Comparison of ENCODE assay signal across 27 cellular contexts in genomic region chr10:3702569-3702968, GRCh38.
"Had no signal": no experiment of that assay in that cellular context is flagged by ENCODE, and none has a peak within 500 bp of the region (broad histone marks: within the 10 kb centered on the region; RNA-seq: fewer than 3 reads in every experiment).

No MANE protein-coding gene starts in this region.

- H3K9me3 ChIP-seq: ascending aorta, esophagus muscularis mucosa, spleen, testis, upper lobe of left lung had no signal

- H3K4me3 ChIP-seq: ascending aorta, esophagus muscularis mucosa, hepatocyte, neural progenitor cell, spleen, testis, upper lobe of left lung had no signal

- ATAC-seq: activated CD4-positive, alpha-beta T cell treated with anti-CD3 and anti-CD28 coated beads for 36 hours; activated naive CD4-positive, alpha-beta T cell treated with anti-CD3 and anti-CD28 coated beads, Interleukin-2, amount 50 U/mL, for 72 hours; activated T-helper 17 cell treated with anti-CD3 and anti-CD28 coated beads, Interleukin-2, amount 50 U/mL, for 72 hours; left ventricle myocardium superior; naive thymus-derived CD8-positive, alpha-beta T cell had no signal

- H3K4me1 ChIP-seq: ascending aorta, neural progenitor cell, spleen, testis, upper lobe of left lung had no signal

- H3K27ac ChIP-seq: ascending aorta, brain microvascular endothelial cell, esophagus muscularis mucosa, hepatocyte, neural progenitor cell, spleen, testis, upper lobe of left lung had no signal

- H3K36me3 ChIP-seq: ascending aorta, brain microvascular endothelial cell, esophagus muscularis mucosa, neural progenitor cell, spleen, upper lobe of left lung had no signal

- DNase-seq: activated B cell treated with CpG ODN at 0.5 μM for 24 hours; activated CD4-positive, alpha-beta T cell treated with anti-CD3 and anti-CD28 coated beads for 36 hours; activated CD4-positive, alpha-beta T cell treated with anti-CD3 and anti-CD28 coated beads, Interleukin-2, amount 50 U/mL, for 4 hours; activated CD8-positive, alpha-beta memory T cell treated with anti-CD3 and anti-CD28 coated beads for 24 hours; activated CD8-positive, alpha-beta memory T cell treated with anti-CD3 and anti-CD28 coated beads, Interleukin-2, amount 50 U/mL, for 4 hours; activated T-cell treated with anti-CD3 and anti-CD28 coated beads, Interleukin-2, amount 50 U/mL, for 24 hours; brain microvascular endothelial cell; central memory CD4-positive, alpha-beta T cell; dermis blood vessel endothelial cell; effector memory CD4-positive, alpha-beta T cell; glutamatergic neuron; immature natural killer cell; left ventricle myocardium superior; mammary epithelial cell; naive thymus-derived CD8-positive, alpha-beta T cell; spleen; stimulated activated CD4-positive, alpha-beta T cell treated with anti-CD3 and anti-CD28 coated beads, Interleukin-4, amount 100 ng/mL, for 1 hour; stimulated activated naive CD4-positive, alpha-beta T cell; T1000; testis; upper lobe of left lung had no signal

- H3K27me3 ChIP-seq: ascending aorta, brain microvascular endothelial cell, esophagus muscularis mucosa, hepatocyte, neural progenitor cell, spleen, testis, upper lobe of left lung had no signal
